10 cellular contexts compared by ENCODE assay signal in the genomic region with DNA sequence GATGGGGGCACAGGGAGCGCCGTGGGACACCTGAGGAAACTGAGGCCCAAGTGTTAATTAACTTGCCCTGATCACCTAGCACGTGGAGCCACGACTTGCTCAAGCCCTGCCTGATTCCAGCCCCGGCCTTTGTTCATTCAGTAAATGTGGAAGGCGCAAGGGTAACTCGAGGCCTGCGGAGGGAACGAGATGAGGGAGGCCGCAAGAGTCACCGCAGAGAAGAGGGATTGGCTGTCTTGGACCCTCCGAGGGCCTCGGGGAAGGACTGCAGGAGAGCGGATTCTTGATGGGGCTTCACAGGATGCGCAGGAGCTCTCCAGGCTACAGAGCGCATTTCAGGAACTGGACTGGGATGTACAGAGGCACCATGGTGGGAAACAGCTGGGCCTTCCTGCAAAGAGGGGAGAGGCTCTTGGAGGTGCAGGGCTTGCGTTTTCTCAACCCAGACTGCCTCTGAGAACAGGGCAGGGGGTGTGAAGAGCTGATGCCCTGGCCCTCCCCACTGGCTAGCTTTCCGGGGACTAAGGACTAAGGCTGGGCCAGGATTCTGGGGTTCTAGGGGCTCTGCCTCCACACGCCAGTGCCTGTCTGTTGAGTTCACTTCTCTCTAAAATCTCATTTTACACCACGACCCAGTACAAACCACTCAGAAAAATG. TPM values are rescaled to one million over a fixed set of nuclear protein-coding genes. Genes with fewer than 3 reads are reported as not detected.
DNase-seq lines count a peak whose midpoint lies in the region; ATAC-seq, FAIRE-seq and TF ChIP-seq lines count a peak whose summit lies in the region.
"Had no signal": no experiment of that assay in that cellular context is flagged by ENCODE, and none has a peak within 500 bp of the region (broad histone marks: within the 10 kb centered on the region; RNA-seq: fewer than 3 reads in every experiment).

No MANE protein-coding gene starts in this region.

- H3K4me3 ChIP-seq in A673 (ENCODE audit: low read depth, low read length, poor library complexity, severe bottlenecking) (peak overlapping the region; percentile 55), HUES48 (ENCODE audit: low read depth, low read length) (peak overlapping the region; percentile 32; the same call in 1 of the 2 replicates), K562 (no peak overlapping the region), mesodermal cell (ENCODE audit: extremely low read depth, insufficient read depth, low read length, poor library complexity, severe bottlenecking) (peak overlapping the region; percentile 32)

- H3K9me1 ChIP-seq in K562 (ENCODE audit: control insufficient read depth, insufficient read depth, low read length): no peaks in the 10 kb centered on the region

- POLR2A ChIA-PET in A673 (lab: Charles Lee; ENCODE audit: low non-redundant PET) (no interaction called here), K562 (lab: Yijun Ruan, JAX) (interaction anchor here (0.6 kb wide), 1 partner anchor 10 kb away, joined by 3 read pairs; no protein-coding TSS in a partner anchor)

- H3K27ac ChIP-seq in A673 (ENCODE audit: low read depth, low read length, poor library complexity, severe bottlenecking) (no peak overlapping the region), HUES48 (ENCODE audit: low read depth, low read length) (no peak overlapping the region), K562 (ENCODE audit: extremely low read depth, low read depth, low read length) (no peak overlapping the region), mesodermal cell (ENCODE audit: low read depth, low read length, severe bottlenecking) (no peak overlapping the region)

- H3K4me1 ChIP-seq in A673 (ENCODE audit: insufficient read depth, low read length, poor library complexity, severe bottlenecking): peaks cover 12% of the 10 kb centered on the region
- peaks cover 14% of the 10 kb centered on the region; the same call in 1 of the 2 replicates for H3K4me1 ChIP-seq in HUES48 (ENCODE audit: control insufficient read depth, insufficient read depth, low read length)
- peaks cover 20 to 38% of the 10 kb centered on the region in 2 experiments for H3K4me1 ChIP-seq in K562 (replicated peaks in 1 of 2; ENCODE audit: control insufficient read depth in 2 of 2, insufficient read depth in 2 of 2, low read length in 2 of 2)
- H3K4me1 ChIP-seq in mesodermal cell (ENCODE audit: control insufficient read depth, insufficient read depth, low read length, poor library complexity, severe bottlenecking): peaks cover 4% of the 10 kb centered on the region

- H3K36me3 ChIP-seq in A673 (ENCODE audit: insufficient read depth, low read length, poor library complexity, severe bottlenecking) (no peaks in the 10 kb centered on the region), HUES48 (ENCODE audit: control insufficient read depth, insufficient read depth, low read length) (no peaks in the 10 kb centered on the region), K562 (ENCODE audit: control insufficient read depth, insufficient read depth, low read length) (peaks cover 37% of the 10 kb centered on the region), mesodermal cell (ENCODE audit: control insufficient read depth, insufficient read depth, low read length) (peaks cover 21% of the 10 kb centered on the region)

- TF ChIP-seq POLR2A in K562 (conservative IDR thresholded peaks at IDR 0.05): no peak

- intact Hi-C loops in A673 (cut with micrococcal nuclease; ENCODE audit: unreplicated experiment): no loop called here
- intact Hi-C loops in K562 (cut with micrococcal nuclease): no loop called here

- TF ChIP-seq RAD21 in K562 (CRISPR knock-in tag; conservative IDR thresholded peaks at IDR 0.05 in 1 of 2, IDR thresholded peaks at IDR 0.05 in 1 of 2): no peak

- H3K79me2 ChIP-seq in K562 (ENCODE audit: control insufficient read depth, insufficient read depth, low read length): peaks cover 72% of the 10 kb centered on the region

- FAIRE-seq in K562 (lab: Jason Lieb, UNC): no peak

- no peak for TF ChIP-seq EP300 in K562 (IDR thresholded peaks at IDR 0.05; ENCODE audit: low read length)

- H3K9me3 ChIP-seq in A673 (ENCODE audit: low read depth, low read length, poor library complexity, severe bottlenecking): no peaks in the 10 kb centered on the region
- H3K9me3 ChIP-seq in HUES48 (ENCODE audit: control insufficient read depth, insufficient read depth, low read length): no peaks in the 10 kb centered on the region
- 0 out of 2 replicates have a peak, but pooled peaks cover 1% of the 10 kb centered on the region for H3K9me3 ChIP-seq in K562 (replicated peaks; ENCODE audit: control insufficient read depth, insufficient read depth, low read depth, low read length)
- H3K9me3 ChIP-seq in mesodermal cell (ENCODE audit: control insufficient read depth, low read length): no peaks in the 10 kb centered on the region

- no peaks in the 10 kb centered on the region for H4K20me1 ChIP-seq in K562 (replicated peaks; ENCODE audit: control insufficient read depth, insufficient read depth, low read length)

- no peak for DNase-seq in A673 (ENCODE audit: low spot score)
- no peak for DNase-seq in K562 (ENCODE audit: extremely low read depth in 1 of 4, low spot score in 3 of 4)
- DNase-seq in NCI-H1417 treated with DMSO at 0.1 percent for 48 hours (lab: John Stamatoyannopoulos, UW): no peak
- DNase-seq in AG20443 (ENCODE audit: low spot score): no peak
- no peak for DNase-seq in COLO668 (lab: John Stamatoyannopoulos, UW; ENCODE audit: unreplicated experiment)
- DNase-seq: GF-D8; NK-92 treated with Interleukin-12 subunit alpha and Interleukin-12 subunit beta, amount 100 ng/mL, for 24 hours had no signal

- H3K9ac ChIP-seq in HUES48 (ENCODE audit: low read depth, low read length) (no peak overlapping the region), K562 (ENCODE audit: insufficient read depth in 1 of 2, low read depth in 2 of 2, low read length in 2 of 2) (peak overlapping the region; percentile 69 to 88; a peak in 3 of 4 replicates)

- whole genome bisulfite sequencing in K562 (ENCODE audit: insufficient coverage, low coverage, missing lambda C conversion rate): 91% methylated on average over 13 of the region's 20 CpGs
- 73 to 80% methylated on average over 17 to 19 of the region's 20 CpGs for WGBS in mesodermal cell (ENCODE audit: insufficient coverage in 2 of 2), 2 experiments

- ATAC-seq in K562 (no peak), GM18520 (IDR thresholded peaks at IDR 0.05; ENCODE audit: unreplicated experiment) (no peak)

- no peak overlapping the region for H3K4me2 ChIP-seq in K562 (ENCODE audit: insufficient read depth, low read length)

- TF ChIP-seq CTCF in A673 (conservative IDR thresholded peaks at IDR 0.05; ENCODE audit: low read depth, low read length) (no peak), K562 (IDR thresholded peaks at IDR 0.05 in 2 of 3, conservative IDR thresholded peaks at IDR 0.05 in 1 of 3; ENCODE audit: insufficient read depth in 2 of 3, low read depth in 1 of 3, low read length in 3 of 3) (no peak)

- CTCF ChIA-PET in A673 (lab: Charles Lee): interaction anchor here (0.5 to 0.6 kb wide), 2 partner anchors 267 to 535 kb away, joined by 3 to 6 read pairs; no protein-coding TSS in a partner anchor
- CTCF ChIA-PET in K562 (lab: Yijun Ruan, JAX; ENCODE audit: low intra/inter-chr PET ratio): no interaction called here

- in situ Hi-C loops in K562 (cut with MboI): no loop called here

- H3K27me3 ChIP-seq in A673 (replicated peaks; ENCODE audit: insufficient read depth, low read depth, low read length, poor library complexity) (no peaks in the 10 kb centered on the region), HUES48 (ENCODE audit: control insufficient read depth, insufficient read depth, low read length) (peaks cover 26% of the 10 kb centered on the region), K562 (ENCODE audit: control insufficient read depth in 2 of 2, insufficient read depth in 2 of 2, low read length in 2 of 2) (no peaks in the 10 kb centered on the region)

- no TSS peak for BruUV-seq in A673 (replicated peaks; lab: Mats Ljungman, UMichigan)
- no TSS peak for BruUV-seq in K562 (replicated peaks; lab: Mats Ljungman, UMichigan)

- no peak overlapping the region for H2AFZ ChIP-seq in K562 (ENCODE audit: low read depth, low read length)

RNA-seq across cellular contexts. Expression of gene ANKMY1, which starts 0.6 kb away (rescaled TPM):
- total RNA-seq in A673 (2021) (21.0 and 21.8 TPM in 2 replicates), K562 (2014; rRNA removed) (7.7 and 8.2 TPM in 2 replicates), K562 (2014; rRNA removed; fragmentation: Illumina TruSeq; extraction: Trizol) (4.4 and 6.4 TPM in 2 replicates), K562 (2015; rRNA removed; fragmentation: Illumina TruSeq; extraction: Trizol) (10.7 and 12.3 TPM in 2 replicates), K562 (2021) (15.1 and 16.0 TPM in 2 replicates)
- total RNA-seq in K562 (2011; cell fraction: chromatin; rRNA removed; ENCODE audit: low replicate concordance): 94.4 and 106 TPM in 2 replicates
- total RNA-seq in K562 (2011; cell fraction: nucleolus; rRNA removed): 48.0 and 49.5 TPM in 2 replicates
- total RNA-seq in K562 (2011; cell fraction: nucleoplasm; rRNA removed): 47.5 and 60.0 TPM in 2 replicates
- polyA plus RNA-seq in K562 (2011; rRNA removed) (13.0 and 18.7 TPM in 2 replicates), K562 (2014; fragmentation: Illumina TruSeq; extraction: Trizol) (12.4 and 13.8 TPM in 2 replicates), K562 (2014; fragmentation: Nextera tagmentation; extraction: Ambion mirVana) (under 1 TPM; 0.75 to 0.87 TPM), K562 (2014; rRNA removed) (11.7 and 11.9 TPM in 2 replicates)
- 13.4 and 18.3 TPM in 2 replicates for polyA plus RNA-seq in K562 (2011; cell fraction: cytosol; rRNA removed)
- 66.3 and 91.6 TPM in 2 replicates for polyA plus RNA-seq in K562 (2011; cell fraction: nucleus; rRNA removed)
- 12.3 and 19.9 TPM in 2 replicates for polyA plus RNA-seq in K562 (2012)
- 22.6 and 23.1 TPM in 2 replicates for polyA minus RNA-seq in K562 (2011; rRNA and poly(A)+ RNA removed)
- polyA minus RNA-seq in K562 (2011; cell fraction: cytosol; rRNA and poly(A)+ RNA removed): 9.9 and 13.2 TPM in 2 replicates
- polyA minus RNA-seq in K562 (2011; cell fraction: nucleus; rRNA and poly(A)+ RNA removed): 34.6 and 45.8 TPM in 2 replicates
- polyA plus RNA-seq in mesodermal cell (2013, experiment 1 of 2): 7.9 TPM
- polyA plus RNA-seq in mesodermal cell (2013, experiment 2 of 2): 6.0 TPM

RNA-seq across cellular contexts. Expression of gene DUSP28, which starts 1.8 kb away (rescaled TPM):
- 4.9 and 5.1 TPM in 2 replicates for total RNA-seq in A673 (2021)
- total RNA-seq in K562 (2011; cell fraction: chromatin; rRNA removed; ENCODE audit: low replicate concordance): 9.2 and 12.9 TPM in 2 replicates
- 7.8 and 10.5 TPM in 2 replicates for total RNA-seq in K562 (2011; cell fraction: nucleolus; rRNA removed)
- total RNA-seq in K562 (2011; cell fraction: nucleoplasm; rRNA removed): 11.3 and 11.6 TPM in 2 replicates
- total RNA-seq in K562 (2014; rRNA removed): 5.1 and 5.6 TPM in 2 replicates
- total RNA-seq in K562 (2014; rRNA removed; fragmentation: Illumina TruSeq; extraction: Trizol): 4.2 and 5.8 TPM in 2 replicates
- total RNA-seq in K562 (2015; rRNA removed; fragmentation: Illumina TruSeq; extraction: Trizol): 3.6 and 4.3 TPM in 2 replicates
- 3.3 and 6.3 TPM in 2 replicates for total RNA-seq in K562 (2021)
- 7.5 and 8.1 TPM in 2 replicates for polyA plus RNA-seq in K562 (2011; rRNA removed)
- polyA plus RNA-seq in K562 (2011; cell fraction: cytosol; rRNA removed): 6.5 and 7.1 TPM in 2 replicates
- polyA plus RNA-seq in K562 (2011; cell fraction: nucleus; rRNA removed): 6.2 and 6.6 TPM in 2 replicates
- polyA plus RNA-seq in K562 (2012): 5.6 and 7.6 TPM in 2 replicates
- polyA plus RNA-seq in K562 (2014; fragmentation: Illumina TruSeq; extraction: Trizol): 4.1 and 4.7 TPM in 2 replicates
- polyA plus RNA-seq in K562 (2014; fragmentation: Nextera tagmentation; extraction: Ambion mirVana): 1 to 10 TPM; 2.8 to 4.2 TPM
- 4.7 and 5.4 TPM in 2 replicates for polyA plus RNA-seq in K562 (2014; rRNA removed)
- 4.2 and 5.7 TPM in 2 replicates for polyA minus RNA-seq in K562 (2011; rRNA and poly(A)+ RNA removed)
- polyA minus RNA-seq in K562 (2011; cell fraction: cytosol; rRNA and poly(A)+ RNA removed): 1.2 and 2.1 TPM in 2 replicates
- polyA minus RNA-seq in K562 (2011; cell fraction: nucleus; rRNA and poly(A)+ RNA removed): 3.4 and 3.8 TPM in 2 replicates
- 4.7 TPM for polyA plus RNA-seq in mesodermal cell (2013, experiment 1 of 2)
- polyA plus RNA-seq in mesodermal cell (2013, experiment 2 of 2): 6.2 TPM

RNA-seq across cellular contexts. Expression of gene RNPEPL1, which starts 9.9 kb away (rescaled TPM):
- total RNA-seq in A673 (2021): 26.5 and 29.4 TPM in 2 replicates
- total RNA-seq in K562 (2011; cell fraction: chromatin; rRNA removed; ENCODE audit: low replicate concordance): 13.5 and 56.3 TPM in 2 replicates
- total RNA-seq in K562 (2011; cell fraction: nucleolus; rRNA removed): 37.2 and 53.2 TPM in 2 replicates
- total RNA-seq in K562 (2011; cell fraction: nucleoplasm; rRNA removed): 20.7 and 21.8 TPM in 2 replicates
- total RNA-seq in K562 (2014; rRNA removed): 15.7 and 25.3 TPM in 2 replicates
- 1.7 and 2.5 TPM in 2 replicates for total RNA-seq in K562 (2014; rRNA removed; fragmentation: Illumina TruSeq; extraction: Trizol)
- total RNA-seq in K562 (2015; rRNA removed; fragmentation: Illumina TruSeq; extraction: Trizol): 7.0 and 7.1 TPM in 2 replicates
- 38.3 and 38.7 TPM in 2 replicates for total RNA-seq in K562 (2021)
- 5.5 and 10.0 TPM in 2 replicates for polyA plus RNA-seq in K562 (2011; rRNA removed)
- 12.6 and 28.4 TPM in 2 replicates for polyA plus RNA-seq in K562 (2011; cell fraction: cytosol; rRNA removed)
- 56.7 and 79.9 TPM in 2 replicates for polyA plus RNA-seq in K562 (2011; cell fraction: nucleus; rRNA removed)
- polyA plus RNA-seq in K562 (2012): 21.9 and 55.2 TPM in 2 replicates
- polyA plus RNA-seq in K562 (2014; fragmentation: Illumina TruSeq; extraction: Trizol): 5.6 and 21.3 TPM in 2 replicates
- polyA plus RNA-seq in K562 (2014; fragmentation: Nextera tagmentation; extraction: Ambion mirVana): under 1 TPM; 0.07 to 0.45 TPM
- polyA plus RNA-seq in K562 (2014; rRNA removed): 21.9 and 28.2 TPM in 2 replicates
- 1.9 and 3.7 TPM in 2 replicates for polyA minus RNA-seq in K562 (2011; rRNA and poly(A)+ RNA removed)
- 29.7 and 42.0 TPM in 2 replicates for polyA minus RNA-seq in K562 (2011; cell fraction: cytosol; rRNA and poly(A)+ RNA removed)
- polyA minus RNA-seq in K562 (2011; cell fraction: nucleus; rRNA and poly(A)+ RNA removed): 17.6 and 18.4 TPM in 2 replicates
- 30.9 TPM for polyA plus RNA-seq in mesodermal cell (2013, experiment 1 of 2)
- 26.6 TPM for polyA plus RNA-seq in mesodermal cell (2013, experiment 2 of 2)

RNA-seq across cellular contexts. Expression of gene CAPN10, which starts 28.2 kb away (rescaled TPM):
- total RNA-seq in A673 (2021) (43.4 and 43.5 TPM in 2 replicates), K562 (2014; rRNA removed) (18.6 and 24.3 TPM in 2 replicates), K562 (2014; rRNA removed; fragmentation: Illumina TruSeq; extraction: Trizol) (3.7 and 4.1 TPM in 2 replicates), K562 (2015; rRNA removed; fragmentation: Illumina TruSeq; extraction: Trizol) (10.4 and 14.5 TPM in 2 replicates), K562 (2021) (19.3 and 25.3 TPM in 2 replicates)
- total RNA-seq in K562 (2011; cell fraction: chromatin; rRNA removed; ENCODE audit: low replicate concordance): 47.6 and 128 TPM in 2 replicates
- 79.5 and 81.2 TPM in 2 replicates for total RNA-seq in K562 (2011; cell fraction: nucleolus; rRNA removed)
- 52.6 and 61.5 TPM in 2 replicates for total RNA-seq in K562 (2011; cell fraction: nucleoplasm; rRNA removed)
- polyA plus RNA-seq in K562 (2011; rRNA removed) (8.4 and 14.0 TPM in 2 replicates), K562 (2014; fragmentation: Illumina TruSeq; extraction: Trizol) (4.7 and 8.9 TPM in 2 replicates), K562 (2014; fragmentation: Nextera tagmentation; extraction: Ambion mirVana) (under 1 TPM; 0.08 to 0.41 TPM), K562 (2014; rRNA removed) (26.1 and 26.8 TPM in 2 replicates)
- polyA plus RNA-seq in K562 (2011; cell fraction: cytosol; rRNA removed): 8.3 and 17.5 TPM in 2 replicates
- polyA plus RNA-seq in K562 (2011; cell fraction: nucleus; rRNA removed): 81.9 and 107 TPM in 2 replicates
- 11.4 and 22.7 TPM in 2 replicates for polyA plus RNA-seq in K562 (2012)
- 3.7 and 4.6 TPM in 2 replicates for polyA minus RNA-seq in K562 (2011; rRNA and poly(A)+ RNA removed)
- 7.4 and 9.3 TPM in 2 replicates for polyA minus RNA-seq in K562 (2011; cell fraction: cytosol; rRNA and poly(A)+ RNA removed)
- polyA minus RNA-seq in K562 (2011; cell fraction: nucleus; rRNA and poly(A)+ RNA removed): 26.9 and 33.0 TPM in 2 replicates
- 35.4 TPM for polyA plus RNA-seq in mesodermal cell (2013, experiment 1 of 2)
- 24.0 TPM for polyA plus RNA-seq in mesodermal cell (2013, experiment 2 of 2)
